ENCODE assay signal across 1 cellular context in genomic region chr17:40659909-40660308, GRCh38.
TF ChIP-seq lines count a peak whose summit lies in the region.

No MANE protein-coding gene starts in this region.

TF ChIP-seq in GM23338, 12 proteins besides CTCF, POLR2A, EP300 and RAD21:
- no peak for TF ChIP-seq ZNF114 (CRISPR knock-in tag; IDR thresholded peaks at IDR 0.05)
- TF ChIP-seq EZH2 (IDR thresholded peaks at IDR 0.05; ENCODE audit: low read depth, unreplicated experiment): no peak
